Comparison of ENCODE assay signal across 8 cellular contexts in genomic region chr22:31313366-31314147, GRCh38. TPM values are rescaled to one million over a fixed set of nuclear protein-coding genes. Genes with fewer than 3 reads are reported as not detected.
DNase-seq lines count a peak whose midpoint lies in the region; FAIRE-seq and TF ChIP-seq lines count a peak whose summit lies in the region.

No MANE protein-coding gene starts in this region.

- H3K36me3 ChIP-seq in mesenchymal stem cell (ENCODE audit: control insufficient read depth in 1 of 2, insufficient read depth in 2 of 2, low read depth in 1 of 2, low read length in 2 of 2): no peaks in the 10 kb centered on the region

- H3K18ac ChIP-seq in mesenchymal stem cell (ENCODE audit: low read depth in 1 of 2, low read length in 2 of 2): no peak overlapping the region

- H3K9me3 ChIP-seq in mesenchymal stem cell (ENCODE audit: control insufficient read depth, low read length): peaks cover 3% of the 10 kb centered on the region

- H3K4me3 ChIP-seq in epithelial cell of esophagus (ENCODE audit: low read length): no peak overlapping the region
- no peak overlapping the region for H3K4me3 ChIP-seq in mesenchymal stem cell (ENCODE audit: insufficient read depth in 1 of 2, low read depth in 1 of 2, low read length in 2 of 2)

- WGBS in mesenchymal stem cell: 30% methylated on average over 4 of the region's 6 CpGs

- no peaks in the 10 kb centered on the region for H3K4me1 ChIP-seq in mesenchymal stem cell (ENCODE audit: control insufficient read depth, insufficient read depth, low read depth, low read length)

- H3K4me2 ChIP-seq in mesenchymal stem cell (ENCODE audit: low read length, poor library complexity, severe bottlenecking): no peak overlapping the region

- no peaks in the 10 kb centered on the region for H3K79me1 ChIP-seq in mesenchymal stem cell (replicated peaks; ENCODE audit: low read length, poor library complexity, severe bottlenecking)

- peak; percentile 92 for TF ChIP-seq CTCF in epithelial cell of esophagus (IDR thresholded peaks at IDR 0.05; ENCODE audit: insufficient read depth, low read depth, low read length, missing control alignments)

- no peak overlapping the region for H3K27ac ChIP-seq in mesenchymal stem cell (ENCODE audit: low read length, poor library complexity, severe bottlenecking)

- no peak overlapping the region for H3K14ac ChIP-seq in mesenchymal stem cell (ENCODE audit: low read length in 2 of 2)

- H3K9ac ChIP-seq in mesenchymal stem cell (ENCODE audit: low read length): peak overlapping the region; percentile 53

- H4K8ac ChIP-seq in mesenchymal stem cell (ENCODE audit: low read length): peak overlapping the region; percentile 76

- no peak overlapping the region for H4K91ac ChIP-seq in mesenchymal stem cell (ENCODE audit: low read length)

- no peaks in the 10 kb centered on the region for H3K27me3 ChIP-seq in mesenchymal stem cell (ENCODE audit: control insufficient read depth in 1 of 2, insufficient read depth in 1 of 2, low read length in 2 of 2)

- peak; percentile 73 for FAIRE-seq in GM19239 (lab: Jason Lieb, UNC)

- no peak overlapping the region for H3K23ac ChIP-seq in mesenchymal stem cell (ENCODE audit: low read length in 2 of 2)

- H2BK12ac ChIP-seq in mesenchymal stem cell (ENCODE audit: low read length in 2 of 2): no peak overlapping the region

- no peak overlapping the region for H2BK15ac ChIP-seq in mesenchymal stem cell (ENCODE audit: low read depth, poor library complexity, severe bottlenecking)

- H2AFZ ChIP-seq in mesenchymal stem cell (ENCODE audit: low read depth, low read length): peak overlapping the region; percentile 20

- H2BK5ac ChIP-seq in mesenchymal stem cell (ENCODE audit: low read depth, low read length, poor library complexity, severe bottlenecking): no peak overlapping the region

- no peak overlapping the region for H2AK5ac ChIP-seq in mesenchymal stem cell (ENCODE audit: low read length, severe bottlenecking)

- H3K4ac ChIP-seq in mesenchymal stem cell (ENCODE audit: low read depth in 1 of 2, low read length in 2 of 2): no peak overlapping the region

- peak; percentile 44 for DNase-seq in A172 (ENCODE audit: low spot score)
- DNase-seq in GM19239 (ENCODE audit: insufficient read length, low spot score): peak; percentile 41
- peak; percentile 74 for DNase-seq in NCI-H69 (lab: John Stamatoyannopoulos, UW)
- DNase-seq in activated T-cell treated with anti-CD3 and anti-CD28 coated beads for 1 hour (ENCODE audit: low read depth): peak; percentile 64
- DNase-seq in epithelial cell of esophagus (ENCODE audit: low read depth): peak; percentile 95
- peak; percentile 49 for DNase-seq in mesenchymal stem cell
- peak; percentile 36 to 49 for DNase-seq in stimulated activated CD8-positive, alpha-beta memory T cell treated with anti-CD3 and anti-CD28 coated beads, Interleukin-2, amount 100 ng/mL, for 48 hours (ENCODE audit: low read depth in 2 of 2)
- DNase-seq in GOT3 (lab: John Stamatoyannopoulos, UW): no peak

- H2BK120ac ChIP-seq in mesenchymal stem cell (ENCODE audit: low read depth, low read length): no peak overlapping the region

RNA-seq across cellular contexts. Expression of gene PIK3IP1, which starts 21.3 kb away (rescaled TPM):
- total RNA-seq in A172 (2014; rRNA removed; shearing (Covaris generic)): 2.7 and 6.8 TPM in 2 replicates
- polyA plus RNA-seq in mesenchymal stem cell (2013, experiment 1 of 2): 28.6 TPM
- polyA plus RNA-seq in mesenchymal stem cell (2013, experiment 2 of 2): 29.9 TPM

RNA-seq across cellular contexts. Expression of gene PATZ1, which starts 32.6 kb away (rescaled TPM):
- total RNA-seq in A172 (2014; rRNA removed; shearing (Covaris generic)): 1.1 and 3.0 TPM in 2 replicates
- 10.3 TPM for polyA plus RNA-seq in mesenchymal stem cell (2013, experiment 1 of 2)
- 10.6 TPM for polyA plus RNA-seq in mesenchymal stem cell (2013, experiment 2 of 2)
